16 cellular contexts compared by ENCODE assay signal in genomic region chr21:46171585-46171984, GRCh38. TPM values are rescaled to one million over a fixed set of nuclear protein-coding genes. Genes with fewer than 3 reads are reported as not detected.
"Had no signal": no experiment of that assay in that cellular context is flagged by ENCODE, and none has a peak within 500 bp of the region (broad histone marks: within the 10 kb centered on the region; RNA-seq: fewer than 3 reads in every experiment).

No MANE protein-coding gene starts in this region.

- H3K4me3 ChIP-seq: adrenal gland, colonic mucosa, esophagus muscularis mucosa, hepatocyte, left lung, SK-N-MC, tibial artery had no signal

- H2AFZ ChIP-seq: hepatocyte had no signal

- H3K4me3 Mint-ChIP-seq: activated naive CD4-positive, alpha-beta T cell treated with anti-CD3 and anti-CD28 coated beads, Interleukin-2, amount 10 ng/mL, durations not matched to agents 7 days and 5 days; activated T-helper 17 cell treated with anti-CD3 and anti-CD28 coated beads, Interleukin-2, amount 50 U/mL, for 72 hours; nephron had no signal

- H3K4me1 Mint-ChIP-seq: activated T-helper 17 cell treated with anti-CD3 and anti-CD28 coated beads, Interleukin-2, amount 50 U/mL, for 72 hours; nephron had no signal

- H3K4me1 ChIP-seq: adrenal gland, colonic mucosa, esophagus muscularis mucosa, left lung, tibial artery had no signal

- H3K4me2 ChIP-seq: hepatocyte had no signal

- H3K36me3 ChIP-seq: adrenal gland, colonic mucosa, left lung, tibial artery had no signal

- DNase-seq: activated CD4-positive, alpha-beta T cell treated with anti-CD3 and anti-CD28 coated beads, Interleukin-2, amount 50 U/mL, for 1 hour; activated naive CD4-positive, alpha-beta T cell treated with anti-CD3 and anti-CD28 coated beads, Interleukin-2, amount 10 ng/mL, durations not matched to agents 7 days and 5 days; mesenchymal stem cell; stimulated activated CD4-positive, alpha-beta T cell treated with anti-CD3 and anti-CD28 coated beads, Interleukin-12 subunit alpha, Interleukin-12 subunit beta, amount 100 ng/mL, for 4 hours; stimulated activated CD4-positive, alpha-beta T cell treated with anti-CD3 and anti-CD28 coated beads, Interleukin-2, amount 100 ng/mL, for 24 hours had no signal

- H3K27ac Mint-ChIP-seq: nephron had no signal

- H3K27ac ChIP-seq: adrenal gland, colonic mucosa, esophagus muscularis mucosa, hepatocyte, left lung, SK-N-MC, tibial artery had no signal

- H3K9me3 ChIP-seq: colonic mucosa had no signal

- H3K27me3 ChIP-seq: adrenal gland, colonic mucosa, hepatocyte, left lung had no signal

RNA-seq across cellular contexts. Expression of gene FTCD, which starts 16.2 kb away (rescaled TPM):
- total RNA-seq: omental fat pad, pulmonary artery endothelial cell had no signal
